Comparison of ENCODE assay signal across 8 cellular contexts in genomic region chr3:58237940-58238681, GRCh38. TPM values are rescaled to one million over a fixed set of nuclear protein-coding genes. Genes with fewer than 3 reads are reported as not detected.
DNase-seq lines count a peak whose midpoint lies in the region; ATAC-seq and TF ChIP-seq lines count a peak whose summit lies in the region.

No MANE protein-coding gene starts in this region.

- H3K4me3 Mint-ChIP-seq in stimulated activated memory B cell treated with anti-CD40 and anti-IgM and Interleukin-4, amounts not matched to agents 10 μg/mL and 1 μg/mL and 100 μg/mL, for 72 hours = peak overlapping the region; percentile 97

- H3K4me3 ChIP-seq in H7 (ENCODE audit: insufficient read depth, low read depth, low read length) (peak overlapping the region; percentile 79), NB4 (ENCODE audit: low read depth, low read length) (peak overlapping the region; percentile 38), mucosa of rectum (ENCODE audit: low read length in 2 of 2) (peak overlapping the region; percentile 76 to 93)

- peaks cover 4% of the 10 kb centered on the region for H3K36me3 Mint-ChIP-seq in stimulated activated memory B cell treated with anti-CD40 and anti-IgM and Interleukin-4, amounts not matched to agents 10 μg/mL and 1 μg/mL and 100 μg/mL, for 72 hours

- H3K9ac ChIP-seq in mucosa of rectum (ENCODE audit: low read depth in 1 of 2, low read length in 2 of 2) = peak overlapping the region; percentile 72

- no peak for TF ChIP-seq POLR2A in NB4 (IDR thresholded peaks at IDR 0.05; ENCODE audit: extremely low read depth, insufficient read length)

- DNase-seq in GM10266 (ENCODE audit: extremely low spot score) (peak; percentile 48), H7 (peak; percentile 73), NB4 (ENCODE audit: low read depth) (peak; percentile 37), epithelial cell of prostate (ENCODE audit: low read depth, low spot score) (no peak), cortex of kidney (lab: John Stamatoyannopoulos, UW) (no peak)
- DNase-seq in activated CD8-positive, alpha-beta memory T cell treated with anti-CD3 and anti-CD28 coated beads for 48 hours (ENCODE audit: low read depth in 2 of 3, low spot score in 2 of 3) = peak in 2 of 3 experiments; percentile 40 to 62

- H3K9me3 Mint-ChIP-seq in stimulated activated memory B cell treated with anti-CD40 and anti-IgM and Interleukin-4, amounts not matched to agents 10 μg/mL and 1 μg/mL and 100 μg/mL, for 72 hours = no peaks in the 10 kb centered on the region

- no peaks in the 10 kb centered on the region for H3K36me3 ChIP-seq in H7 (replicated peaks; ENCODE audit: control insufficient read depth, insufficient read depth, low read length)
- no peaks in the 10 kb centered on the region for H3K36me3 ChIP-seq in mucosa of rectum (ENCODE audit: control insufficient read depth in 2 of 2, insufficient read depth in 2 of 2, low read length in 2 of 2)

- peaks cover 36% of the 10 kb centered on the region for H3K27me3 ChIP-seq in H7 (ENCODE audit: control insufficient read depth, insufficient read depth, low read length)
- no peaks in the 10 kb centered on the region for H3K27me3 ChIP-seq in mucosa of rectum (ENCODE audit: control insufficient read depth in 2 of 2, insufficient read depth in 2 of 2, low read length in 2 of 2)

- H3K27me3 Mint-ChIP-seq in stimulated activated memory B cell treated with anti-CD40 and anti-IgM and Interleukin-4, amounts not matched to agents 10 μg/mL and 1 μg/mL and 100 μg/mL, for 72 hours = no peaks in the 10 kb centered on the region

- H3K27ac ChIP-seq in epithelial cell of prostate = peak overlapping the region; percentile 54
- H3K27ac ChIP-seq in mucosa of rectum (ENCODE audit: low read depth in 2 of 2, low read length in 2 of 2) = peak overlapping the region; percentile 70 to 83

- H3K27ac Mint-ChIP-seq in stimulated activated memory B cell treated with anti-CD40 and anti-IgM and Interleukin-4, amounts not matched to agents 10 μg/mL and 1 μg/mL and 100 μg/mL, for 72 hours = peak overlapping the region; percentile 87

- peak; percentile 40 for ATAC-seq in stimulated activated memory B cell treated with anti-CD40 and anti-IgM and Interleukin-4, amounts not matched to agents 10 μg/mL and 1 μg/mL and 100 μg/mL, for 72 hours

- peaks cover 59% of the 10 kb centered on the region for H3K4me1 Mint-ChIP-seq in stimulated activated memory B cell treated with anti-CD40 and anti-IgM and Interleukin-4, amounts not matched to agents 10 μg/mL and 1 μg/mL and 100 μg/mL, for 72 hours

- no peak for TF ChIP-seq CTCF in GM10266 (IDR thresholded peaks at IDR 0.05; ENCODE audit: control insufficient read depth, insufficient read depth, low read depth, missing control alignments)
- TF ChIP-seq CTCF in NB4 (IDR thresholded peaks at IDR 0.05; ENCODE audit: low read depth, low read length) = no peak

- peaks cover 15 to 18% of the 10 kb centered on the region in 2 donors for H3K4me1 ChIP-seq in mucosa of rectum (ENCODE audit: control insufficient read depth in 2 of 2, insufficient read depth in 2 of 2, low read length in 2 of 2)

- no peaks in the 10 kb centered on the region for H3K9me3 ChIP-seq in mucosa of rectum (ENCODE audit: control insufficient read depth in 2 of 2, low read length in 2 of 2)

RNA-seq across cellular contexts. Expression of gene ABHD6, which starts 0.5 kb away (rescaled TPM):
- total RNA-seq in H7 (2014; rRNA removed; shearing (Covaris generic)) = 6.2 and 7.0 TPM in 2 replicates

RNA-seq across cellular contexts. Expression of gene DNASE1L3, which starts 27.3 kb away (rescaled TPM):
- total RNA-seq in H7 (2014; rRNA removed; shearing (Covaris generic)) = not detected in 2 replicates

Comparison
In these comparisons a context has a peak if more than half of its experiments do, and no peak if none do; other contexts are left out.
1. DNase-seq: peak in GM10266 (single experiment), H7 (single experiment), NB4 (single experiment) and activated CD8-positive, alpha-beta memory T cell treated with anti-CD3 and anti-CD28 coated beads for 48 hours (2 of 3); none in epithelial cell of prostate (single experiment) and cortex of kidney (single experiment).
2. Peak in every context shown above with its lines, with median percentiles within 50 percentile points of each other: H3K4me3 ChIP-seq.